ENCODE assay signal across 9 cellular contexts in the genomic region with DNA sequence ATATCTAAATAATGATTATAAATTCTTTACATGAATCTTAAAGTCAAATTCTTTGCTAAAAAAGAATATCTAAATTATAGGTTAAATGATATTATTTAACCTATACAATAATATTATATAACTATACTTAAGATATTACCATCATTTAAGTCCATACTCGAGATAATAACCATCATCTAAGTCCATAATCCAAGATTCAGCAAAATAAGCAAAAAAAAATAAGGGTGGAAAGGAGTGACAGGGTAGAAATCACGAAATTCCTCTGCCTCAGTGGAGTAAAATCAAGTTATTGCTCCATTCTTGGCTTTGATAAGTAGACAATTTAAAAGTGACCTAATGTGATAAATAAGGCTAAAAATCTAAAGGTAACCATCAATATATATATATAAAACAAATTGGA. TPM values are rescaled to one million over a fixed set of nuclear protein-coding genes. Genes with fewer than 3 reads are reported as not detected.
"Had no signal": no experiment of that assay in that cellular context is flagged by ENCODE, and none has a peak within 500 bp of the region (broad histone marks: within the 10 kb centered on the region; RNA-seq: fewer than 3 reads in every experiment).

No MANE protein-coding gene starts in this region.

- H3K4me2 ChIP-seq: GM23338 had no signal

- FAIRE-seq: H1, H54 had no signal

- H3K27ac ChIP-seq: HL-60 had no signal

- H3K4me3 ChIP-seq: GM23338 had no signal

- ATAC-seq: GM23338 had no signal

- H2AFZ ChIP-seq: GM23338 had no signal

- DNase-seq: H9, HCEC 1CT, KG1 had no signal

RNA-seq across cellular contexts. Expression of gene IL17A, which starts 9.7 kb away (rescaled TPM):
- total RNA-seq: GM23338, H1, H9, HT1080 had no signal
- polyA plus RNA-seq: GM23338, H1, IgD-negative memory B cell had no signal

RNA-seq across cellular contexts. Expression of gene IL17F, which starts 48.4 kb away (rescaled TPM):
- total RNA-seq: GM23338, H1, H9, HT1080 had no signal
- polyA plus RNA-seq: GM23338, IgD-negative memory B cell had no signal
